ENCODE assay signal across 20 cellular contexts in the genomic region with DNA sequence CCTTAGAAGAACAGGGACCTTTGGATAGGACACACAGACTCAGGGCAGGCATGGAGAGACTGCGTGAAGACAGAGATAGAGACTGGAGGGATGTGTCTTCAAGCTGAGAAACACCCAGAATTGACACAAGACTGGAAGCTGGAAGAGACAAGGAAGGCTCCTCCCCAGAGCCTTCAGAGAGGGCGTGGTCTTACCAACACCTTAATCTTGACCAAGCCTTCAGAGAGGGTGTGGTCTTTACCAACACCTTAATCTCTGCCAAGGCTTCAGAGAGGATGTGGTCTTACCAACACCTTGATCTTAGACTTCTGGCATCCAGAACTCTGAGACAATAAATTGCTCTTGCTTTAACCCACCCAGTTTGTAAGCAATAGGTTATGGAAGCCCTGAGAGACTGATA.
"Had no signal": no experiment of that assay in that cellular context is flagged by ENCODE, and none has a peak within 500 bp of the region (broad histone marks: within the 10 kb centered on the region; RNA-seq: fewer than 3 reads in every experiment).

No MANE protein-coding gene starts in this region.

- H3K36me3 ChIP-seq: esophagus squamous epithelium, gastroesophageal sphincter, sigmoid colon, stomach, thoracic aorta had no signal

- H3K27me3 ChIP-seq: gastroesophageal sphincter, sigmoid colon had no signal

- H3K4me3 Mint-ChIP-seq: natural killer cell, neural crest cell had no signal

- H3K27ac ChIP-seq: epithelial cell of prostate, esophagus squamous epithelium, gastroesophageal sphincter, sigmoid colon, skin epidermis, stomach, thoracic aorta had no signal

- H3K27ac Mint-ChIP-seq: natural killer cell had no signal

- H3K4me1 ChIP-seq: esophagus squamous epithelium had no signal

- DNase-seq: effector memory CD4-positive, alpha-beta T cell; esophagus squamous epithelium; foreskin fibroblast; glutamatergic neuron; islet precursor cell; left cardiac atrium; mammary epithelial cell; natural killer cell; posterior cingulate gyrus; sigmoid colon; stimulated activated CD4-positive, alpha-beta T cell treated with anti-CD3 and anti-CD28 coated beads, Interleukin-12 subunit alpha, Interleukin-12 subunit beta, amount 100 ng/mL, for 4 hours; stimulated activated naive CD4-positive, alpha-beta T cell; stomach; substantia nigra; trophoblast cell had no signal

- H3K9me3 ChIP-seq: esophagus squamous epithelium, gastroesophageal sphincter, sigmoid colon, stomach, thoracic aorta had no signal

- H3K36me3 Mint-ChIP-seq: natural killer cell had no signal

- H3K4me1 Mint-ChIP-seq: natural killer cell had no signal

- ATAC-seq: gastroesophageal sphincter, left cardiac atrium, natural killer cell had no signal

- H3K4me3 ChIP-seq: esophagus squamous epithelium, gastroesophageal sphincter, sigmoid colon, skin epidermis, stomach, thoracic aorta had no signal

- H3K9me3 Mint-ChIP-seq: natural killer cell, neural crest cell had no signal
